In the genomic region with DNA sequence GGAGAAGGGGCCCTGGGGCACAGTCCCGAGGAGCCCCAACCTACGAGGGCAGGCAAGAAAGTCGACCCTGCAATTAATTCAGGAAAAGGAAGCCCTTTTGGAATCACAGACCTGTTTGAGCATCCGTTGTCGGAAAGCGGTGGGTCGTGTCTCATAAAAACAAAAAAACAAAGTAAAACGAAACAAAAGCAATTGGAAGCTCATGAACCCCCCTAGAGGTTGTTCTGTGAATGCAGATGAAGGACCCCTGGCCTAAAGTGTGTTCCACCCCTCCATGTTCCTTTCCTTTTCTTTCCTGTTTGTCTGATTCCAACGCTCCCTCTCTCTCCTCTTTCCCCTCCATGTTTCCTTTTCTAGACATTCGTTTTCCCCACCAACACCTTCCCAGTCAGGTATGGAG, we compare ENCODE assay signal across 8 cellular contexts.
DNase-seq lines count a peak whose midpoint lies in the region; ATAC-seq and TF ChIP-seq lines count a peak whose summit lies in the region.

No MANE protein-coding gene starts in this region.

- H3K9me3 ChIP-seq in Karpas-422 (ENCODE audit: low read length) (no peaks in the 10 kb centered on the region), osteoblast (ENCODE audit: low read depth, low read length) (no peaks in the 10 kb centered on the region), neuronal stem cell (replicated peaks in 1 of 2; ENCODE audit: control insufficient read depth in 2 of 2, insufficient read depth in 1 of 2, low read depth in 1 of 2, low read length in 2 of 2) (no peaks in the 10 kb centered on the region)

- H4K20me1 ChIP-seq in Karpas-422 (ENCODE audit: insufficient read depth, low read depth, low read length) (no peaks in the 10 kb centered on the region), osteoblast (ENCODE audit: insufficient read depth, low read length) (no peaks in the 10 kb centered on the region)

- no peak overlapping the region for H3K18ac ChIP-seq in neuronal stem cell (ENCODE audit: low read length)

- no peak overlapping the region for H2BK12ac ChIP-seq in neuronal stem cell (ENCODE audit: low read length)

- H4K8ac ChIP-seq in neuronal stem cell (ENCODE audit: low read depth, low read length) = no peak overlapping the region

- H3K4me2 ChIP-seq in Karpas-422 (ENCODE audit: low read depth, low read length, poor library complexity, severe bottlenecking) (peak overlapping the region; percentile 42), osteoblast (ENCODE audit: insufficient read depth, low read length) (peak overlapping the region; percentile 43), neuronal stem cell (ENCODE audit: insufficient read depth, low read length, poor library complexity, severe bottlenecking) (no peak overlapping the region)

- H3K4me1 Mint-ChIP-seq in central memory CD8-positive, alpha-beta T cell = peaks cover 6% of the 10 kb centered on the region

- peaks cover 41% of the 10 kb centered on the region for H3K27me3 Mint-ChIP-seq in central memory CD8-positive, alpha-beta T cell

- H2AK5ac ChIP-seq in neuronal stem cell (ENCODE audit: low read depth, low read length) = no peak overlapping the region

- H3K9me2 ChIP-seq in Karpas-422 (replicated peaks; ENCODE audit: insufficient read depth, low read length) = no peaks in the 10 kb centered on the region

- no peaks in the 10 kb centered on the region for H3K4me1 ChIP-seq in Karpas-422 (ENCODE audit: low read length)
- peaks cover 20% of the 10 kb centered on the region for H3K4me1 ChIP-seq in osteoblast (ENCODE audit: insufficient read depth, low read length)
- peaks cover 11 to 44% of the 10 kb centered on the region in 2 donors for H3K4me1 ChIP-seq in neuronal stem cell (ENCODE audit: control insufficient read depth in 2 of 2, insufficient read depth in 1 of 2, low read depth in 1 of 2, low read length in 2 of 2)

- H3K4me3 Mint-ChIP-seq in central memory CD8-positive, alpha-beta T cell = peak overlapping the region; percentile 71

- H2BK5ac ChIP-seq in neuronal stem cell (ENCODE audit: low read length) = no peak overlapping the region

- H2BK15ac ChIP-seq in neuronal stem cell (ENCODE audit: low read length) = no peak overlapping the region

- no peak overlapping the region for H3K14ac ChIP-seq in neuronal stem cell (ENCODE audit: low read length)

- no peak overlapping the region for H3K27ac ChIP-seq in Karpas-422 (ENCODE audit: low read length)
- H3K27ac ChIP-seq in osteoblast (ENCODE audit: low read depth, low read length) = no peak overlapping the region
- no peak overlapping the region for H3K27ac ChIP-seq in neuronal stem cell (replicated peaks; ENCODE audit: low read length)

- H3K79me2 ChIP-seq in Karpas-422 (ENCODE audit: low read length) (no peaks in the 10 kb centered on the region), osteoblast (ENCODE audit: insufficient read depth, low read length) (no peaks in the 10 kb centered on the region)

- no peaks in the 10 kb centered on the region for H3K79me1 ChIP-seq in neuronal stem cell (ENCODE audit: low read depth, low read length)

- no CpG with 5 or more reads among the region's 10 CpGs for WGBS in neuronal stem cell (ENCODE audit: extremely low coverage in 2 of 2, insufficient read length in 2 of 2, insufficient replicate concordance in 1 of 2), 2 donors

- H3K9ac ChIP-seq in Karpas-422 (ENCODE audit: low read length) (0 out of 2 replicates have a peak overlapping the region, but pooled peaks have one; percentile 13), neuronal stem cell (ENCODE audit: low read depth, low read length, poor library complexity) (no peak overlapping the region)

- no peak overlapping the region for H3K23ac ChIP-seq in neuronal stem cell (ENCODE audit: low read depth, low read length, poor library complexity)

- H3K4me3 ChIP-seq in Karpas-422 (ENCODE audit: low read length) (peak overlapping the region; percentile 43; the same call in 1 of the 2 replicates), osteoblast (ENCODE audit: insufficient read depth, low read length) (no peak overlapping the region), neuronal stem cell (ENCODE audit: low read length in 2 of 2) (no peak overlapping the region)

- no peak overlapping the region for H3K4ac ChIP-seq in neuronal stem cell (ENCODE audit: low read length)

- no peaks in the 10 kb centered on the region for H3K36me3 Mint-ChIP-seq in central memory CD8-positive, alpha-beta T cell (ENCODE audit: insufficient read depth)

- no peak overlapping the region for H2BK120ac ChIP-seq in neuronal stem cell (ENCODE audit: low read depth, low read length)

- no peak overlapping the region for H4K91ac ChIP-seq in neuronal stem cell (ENCODE audit: low read depth, low read length, poor library complexity)

- H3K9me3 Mint-ChIP-seq in central memory CD8-positive, alpha-beta T cell = no peaks in the 10 kb centered on the region

- TF ChIP-seq CTCF in osteoblast (IDR thresholded peaks at IDR 0.05; ENCODE audit: extremely low read depth, low read depth, low read length) = peak; percentile 55

- ATAC-seq in central memory CD8-positive, alpha-beta T cell (replicated peaks; ENCODE audit: extremely low read depth, poor library complexity, severe bottlenecking) = no peak

- H2AFZ ChIP-seq in Karpas-422 (ENCODE audit: low read length) (0 out of 2 replicates have a peak overlapping the region, but pooled peaks have one; percentile 67), osteoblast (ENCODE audit: low read length) (no peak overlapping the region), neuronal stem cell (ENCODE audit: low read length) (no peak overlapping the region)

- no peak overlapping the region for H3K27ac Mint-ChIP-seq in central memory CD8-positive, alpha-beta T cell (ENCODE audit: low read depth)

- DNase-seq in NCI-H2227 (lab: John Stamatoyannopoulos, UW; ENCODE audit: unreplicated experiment) (peak; percentile 2), NCI-H2227 treated with DMSO at 0.1 percent for 48 hours (lab: John Stamatoyannopoulos, UW) (no peak), Karpas-422 (peak; percentile 50), osteoblast (ENCODE audit: insufficient read length, low spot score, missing footprints) (peak; percentile 72), SKM-1 treated with dmso at 0.1 percent for 144 hours (lab: John Stamatoyannopoulos, UW; ENCODE audit: unreplicated experiment) (no peak), OCI-M2 (lab: John Stamatoyannopoulos, UW; ENCODE audit: unreplicated experiment) (no peak), neuronal stem cell (ENCODE audit: low spot score) (no peak)
- DNase-seq in central memory CD8-positive, alpha-beta T cell (ENCODE audit: low spot score in 2 of 2) = no peak

- no peaks in the 10 kb centered on the region for H3K27me3 ChIP-seq in Karpas-422 (ENCODE audit: low read length)
- H3K27me3 ChIP-seq in osteoblast (ENCODE audit: insufficient read depth, low read length) = peaks cover 17% of the 10 kb centered on the region
- H3K27me3 ChIP-seq in neuronal stem cell (ENCODE audit: control insufficient read depth in 3 of 3, insufficient read depth in 3 of 3, low read depth in 1 of 3, low read length in 3 of 3) = peaks cover 0 to 4% (median 0%) of the 10 kb centered on the region in 3 experiments

- no peaks in the 10 kb centered on the region for H3K36me3 ChIP-seq in Karpas-422 (ENCODE audit: insufficient read depth, low read length)
- H3K36me3 ChIP-seq in osteoblast (ENCODE audit: insufficient read depth, low read length) = no peaks in the 10 kb centered on the region
- no peaks in the 10 kb centered on the region for H3K36me3 ChIP-seq in neuronal stem cell (replicated peaks in 1 of 2; ENCODE audit: control insufficient read depth in 2 of 2, insufficient read depth in 2 of 2, low read length in 2 of 2)

Comparison
In these comparisons a context has a peak if more than half of its experiments do, and no peak if none do; other contexts are left out.
1. DNase-seq: peak in NCI-H2227 (single experiment), Karpas-422 (single experiment) and osteoblast (single experiment); none in NCI-H2227 treated with DMSO at 0.1 percent for 48 hours (single experiment), central memory CD8-positive, alpha-beta T cell (0 of 2), SKM-1 treated with dmso at 0.1 percent for 144 hours (single experiment), OCI-M2 (single experiment) and neuronal stem cell (single experiment).